ENCODE assay signal across 1 cellular context in genomic region chr17:75724016-75725003, GRCh38.
TF ChIP-seq lines count a peak whose summit lies in the region.

No MANE protein-coding gene starts in this region.

TF ChIP-seq in HepG2, 621 proteins besides CTCF, POLR2A, EP300 and RAD21:
- TF ChIP-seq ZNF576 (CRISPR knock-in tag; IDR thresholded peaks at IDR 0.05): 0 out of 2 replicates have a peak, but pooled peaks have one; percentile 24
- TF ChIP-seq MATR3 (CRISPR knock-in tag; IDR thresholded peaks at IDR 0.05): no peak
- TF ChIP-seq ZNF598 (CRISPR knock-in tag; IDR thresholded peaks at IDR 0.05; ENCODE audit: borderline replicate concordance): no peak
- TF ChIP-seq RFX5 (IDR thresholded peaks at IDR 0.05; ENCODE audit: low read depth, low read length): peak; percentile 76
- TF ChIP-seq NR2F1 (CRISPR knock-in tag; IDR thresholded peaks at IDR 0.05): no peak
- TF ChIP-seq RXRA (CRISPR knock-in tag; IDR thresholded peaks at IDR 0.05): 0 out of 2 replicates have a peak, but pooled peaks have one; percentile 10
- no peak for TF ChIP-seq FOXJ3 (CRISPR knock-in tag; IDR thresholded peaks at IDR 0.05; ENCODE audit: borderline replicate concordance)
- TF ChIP-seq HNRNPL (IDR thresholded peaks at IDR 0.05; ENCODE audit: low read depth, low read length): peak; percentile 62; the same call in 1 of the 2 replicates
- TF ChIP-seq ATM (IDR thresholded peaks at IDR 0.05; ENCODE audit: borderline replicate concordance): no peak
- no peak for TF ChIP-seq SUZ12 (IDR thresholded peaks at IDR 0.05; ENCODE audit: low read depth, low read length)
- no peak for TF ChIP-seq NFKBIZ (CRISPR knock-in tag; IDR thresholded peaks at IDR 0.05)
- 0 out of 2 replicates have a peak, but pooled peaks have one; percentile 29 for TF ChIP-seq ZNF607 (CRISPR knock-in tag; IDR thresholded peaks at IDR 0.05; ENCODE audit: borderline replicate concordance)
- TF ChIP-seq ZNF337 (CRISPR knock-in tag; IDR thresholded peaks at IDR 0.05; ENCODE audit: borderline replicate concordance, low read depth): no peak
- no peak for TF ChIP-seq ZNF589 (CRISPR knock-in tag; conservative IDR thresholded peaks at IDR 0.05)
- TF ChIP-seq NCOA5 (CRISPR knock-in tag; IDR thresholded peaks at IDR 0.05): no peak
- TF ChIP-seq TGIF2 (CRISPR knock-in tag; IDR thresholded peaks at IDR 0.05): no peak
- TF ChIP-seq HHEX (CRISPR knock-in tag; IDR thresholded peaks at IDR 0.05): no peak
- no peak for TF ChIP-seq MXD3 (CRISPR knock-in tag; IDR thresholded peaks at IDR 0.05)
- peak; percentile 37; the same call in 1 of the 2 replicates for TF ChIP-seq UBTF (CRISPR knock-in tag; IDR thresholded peaks at IDR 0.05)
